ENCODE assay signal across 2 cellular contexts in the genomic region with DNA sequence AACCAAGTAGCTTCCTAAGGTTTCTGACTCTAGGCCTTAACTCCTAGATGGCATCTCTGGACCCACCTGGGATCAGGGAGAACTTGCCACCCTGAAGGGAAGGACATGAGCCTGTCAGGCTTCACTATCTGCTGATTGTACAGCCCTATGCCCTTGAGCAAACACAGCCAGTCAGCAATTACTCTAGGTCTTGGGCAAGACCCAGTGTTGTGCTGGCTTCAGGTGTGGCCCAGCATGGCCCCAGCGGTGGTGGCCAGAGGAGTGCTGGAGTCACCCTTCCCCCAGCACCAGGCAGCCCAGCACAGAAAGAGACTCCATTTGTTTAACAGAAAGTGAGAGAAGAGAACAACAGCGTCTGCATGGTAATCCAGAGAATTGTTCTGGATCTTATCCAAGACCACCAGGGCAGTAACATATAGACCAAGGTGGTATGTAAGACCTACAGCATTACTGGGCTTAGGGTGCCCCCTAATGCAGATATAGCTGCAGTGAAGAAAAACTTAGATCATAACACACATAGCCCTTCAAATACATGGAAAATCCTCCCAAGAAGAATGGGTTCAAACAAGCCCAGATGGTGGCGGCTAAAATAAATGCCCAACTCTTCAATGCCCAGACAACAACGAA.
TF ChIP-seq lines count a peak whose summit lies in the region.

No MANE protein-coding gene starts in this region.

TF ChIP-seq in H1, 55 proteins besides CTCF, POLR2A, EP300 and RAD21:
- TF ChIP-seq BCL11A (IDR thresholded peaks at IDR 0.05; ENCODE audit: low read depth in 2 of 2, low read length in 2 of 2) (no peak), CHD1 (IDR thresholded peaks at IDR 0.05; ENCODE audit: low read depth, low read length) (no peak), ZNF274 (IDR thresholded peaks at IDR 0.05; ENCODE audit: borderline replicate concordance, extremely low read depth, low read length) (no peak), GTF2F1 (IDR thresholded peaks at IDR 0.05; ENCODE audit: borderline replicate concordance, low read depth, low read length) (no peak)

TF ChIP-seq in neural cell, 6 proteins besides CTCF, POLR2A, EP300 and RAD21:
- TF ChIP-seq, protein P1, sequence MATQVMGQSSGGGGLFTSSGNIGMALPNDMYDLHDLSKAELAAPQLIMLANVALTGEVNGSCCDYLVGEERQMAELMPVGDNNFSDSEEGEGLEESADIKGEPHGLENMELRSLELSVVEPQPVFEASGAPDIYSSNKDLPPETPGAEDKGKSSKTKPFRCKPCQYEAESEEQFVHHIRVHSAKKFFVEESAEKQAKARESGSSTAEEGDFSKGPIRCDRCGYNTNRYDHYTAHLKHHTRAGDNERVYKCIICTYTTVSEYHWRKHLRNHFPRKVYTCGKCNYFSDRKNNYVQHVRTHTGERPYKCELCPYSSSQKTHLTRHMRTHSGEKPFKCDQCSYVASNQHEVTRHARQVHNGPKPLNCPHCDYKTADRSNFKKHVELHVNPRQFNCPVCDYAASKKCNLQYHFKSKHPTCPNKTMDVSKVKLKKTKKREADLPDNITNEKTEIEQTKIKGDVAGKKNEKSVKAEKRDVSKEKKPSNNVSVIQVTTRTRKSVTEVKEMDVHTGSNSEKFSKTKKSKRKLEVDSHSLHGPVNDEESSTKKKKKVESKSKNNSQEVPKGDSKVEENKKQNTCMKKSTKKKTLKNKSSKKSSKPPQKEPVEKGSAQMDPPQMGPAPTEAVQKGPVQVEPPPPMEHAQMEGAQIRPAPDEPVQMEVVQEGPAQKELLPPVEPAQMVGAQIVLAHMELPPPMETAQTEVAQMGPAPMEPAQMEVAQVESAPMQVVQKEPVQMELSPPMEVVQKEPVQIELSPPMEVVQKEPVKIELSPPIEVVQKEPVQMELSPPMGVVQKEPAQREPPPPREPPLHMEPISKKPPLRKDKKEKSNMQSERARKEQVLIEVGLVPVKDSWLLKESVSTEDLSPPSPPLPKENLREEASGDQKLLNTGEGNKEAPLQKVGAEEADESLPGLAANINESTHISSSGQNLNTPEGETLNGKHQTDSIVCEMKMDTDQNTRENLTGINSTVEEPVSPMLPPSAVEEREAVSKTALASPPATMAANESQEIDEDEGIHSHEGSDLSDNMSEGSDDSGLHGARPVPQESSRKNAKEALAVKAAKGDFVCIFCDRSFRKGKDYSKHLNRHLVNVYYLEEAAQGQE (IDR thresholded peaks at IDR 0.05; ENCODE audit: borderline replicate concordance), result no peak
- TF ChIP-seq MXI1 (conservative IDR thresholded peaks at IDR 0.05; ENCODE audit: poor library complexity, severe bottlenecking) (no peak), SMC3 (conservative IDR thresholded peaks at IDR 0.05; ENCODE audit: poor library complexity) (no peak), TAF1 (IDR thresholded peaks at IDR 0.05; ENCODE audit: low read depth) (no peak), POLR2AphosphoS5 (IDR thresholded peaks at IDR 0.05) (no peak), EZH2 (IDR thresholded peaks at IDR 0.05; ENCODE audit: borderline replicate concordance, insufficient read depth, low read length, poor library complexity, severe bottlenecking) (no peak)
